Comparison of ENCODE assay signal across 1 cellular context in the genomic region with DNA sequence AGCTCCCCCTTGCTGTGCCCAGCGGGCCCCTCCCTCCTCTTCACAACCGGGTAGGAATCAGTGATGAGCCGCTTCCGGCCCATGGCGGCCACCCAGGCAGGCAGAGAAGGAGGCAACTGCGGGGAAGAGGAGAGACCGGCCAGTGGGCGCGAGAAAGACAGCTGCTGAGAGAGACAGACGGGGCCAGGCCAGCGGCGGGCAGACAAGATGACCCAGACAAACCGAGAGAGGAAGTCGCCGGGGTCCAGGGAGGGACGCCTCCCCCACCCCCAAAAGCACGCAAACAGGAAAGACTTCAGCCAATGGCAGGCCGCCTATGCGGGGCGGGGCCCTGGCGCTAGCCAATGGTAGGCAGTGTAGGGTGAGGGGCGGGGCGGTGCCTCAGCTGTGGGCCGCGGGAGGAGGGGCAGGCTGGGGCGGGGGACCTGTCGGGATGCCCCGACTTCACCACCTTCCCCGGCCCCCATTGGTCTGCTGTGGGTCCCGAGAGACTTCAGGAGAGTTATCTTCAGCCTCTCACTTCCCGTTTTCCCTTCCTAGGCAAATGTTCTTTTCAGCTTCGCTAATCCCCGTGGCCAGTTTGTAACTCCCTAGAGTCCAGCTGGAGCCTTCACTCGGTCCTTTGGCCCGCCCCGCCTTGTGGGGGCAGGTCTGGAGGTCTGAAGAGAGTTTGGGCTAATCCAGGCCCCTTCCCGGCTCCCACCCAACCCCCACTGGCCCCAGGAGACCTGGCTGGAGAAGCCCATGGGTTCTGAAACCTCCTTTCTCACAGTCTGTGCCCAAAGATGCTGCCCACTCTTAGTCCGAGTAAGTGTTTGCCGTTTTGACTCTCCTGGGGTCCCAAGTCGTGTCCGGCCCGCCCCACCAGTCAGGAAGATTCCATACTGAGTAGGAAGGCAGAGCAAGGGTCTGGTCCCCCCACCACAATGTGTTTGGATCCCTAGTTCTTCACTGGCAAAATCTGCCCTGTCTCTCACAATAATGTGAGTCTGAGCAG.
TF ChIP-seq lines count a peak whose summit lies in the region.

Gene POLD4 (minus strand): TSS at position 230 of the 997 bp plus-strand sequence. CDS start 147 bp downstream, at position 83.

TF ChIP-seq in GM23338, 12 proteins besides CTCF, POLR2A, EP300 and RAD21 (continued from another document):
- TF ChIP-seq REST (IDR thresholded peaks at IDR 0.05; ENCODE audit: unreplicated experiment): no peak
- peak; percentile 79 for TF ChIP-seq POLR2AphosphoS5 (IDR thresholded peaks at IDR 0.05; ENCODE audit: low read depth)
- no peak for TF ChIP-seq NANOG (IDR thresholded peaks at IDR 0.05; ENCODE audit: borderline replicate concordance)
